ENCODE assay signal across 1 cellular context in the genomic region with DNA sequence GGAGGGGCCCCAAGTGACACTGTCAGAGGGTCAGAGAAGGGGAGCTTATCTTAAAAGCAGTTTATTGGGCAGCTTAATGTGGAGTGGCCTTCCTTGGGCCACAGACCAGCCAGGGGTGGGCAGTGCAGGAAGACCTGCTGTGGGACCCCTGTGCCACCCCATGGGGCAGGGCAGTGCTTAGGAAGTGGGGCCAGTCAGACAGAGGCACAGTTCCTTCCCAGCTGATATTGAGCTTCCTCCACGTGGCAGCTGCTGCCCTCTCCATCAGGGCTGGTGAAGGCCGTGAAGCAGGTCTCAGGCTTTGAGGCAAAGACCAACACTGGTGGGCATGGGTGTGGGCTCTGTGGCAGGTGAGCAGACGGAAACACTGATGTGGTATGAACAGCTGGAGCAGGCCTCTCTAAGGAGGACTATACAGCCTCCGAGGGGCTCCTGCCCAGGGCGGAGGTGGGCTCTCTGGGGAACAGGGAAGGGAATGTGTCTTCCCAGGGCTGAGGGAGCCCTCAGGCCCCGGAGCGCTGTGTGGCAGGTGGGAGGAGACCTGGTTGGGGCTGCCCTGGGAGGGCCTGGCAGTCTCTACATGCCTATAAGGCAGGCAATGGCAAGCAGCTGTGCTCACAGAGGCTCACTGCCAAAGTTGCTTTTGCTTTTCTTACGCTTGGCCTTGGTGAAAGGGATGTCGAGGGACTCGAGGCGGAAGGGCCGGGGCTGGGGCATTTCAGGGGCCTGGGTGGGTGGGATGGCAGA.
TF ChIP-seq lines count a peak whose summit lies in the region.

No MANE protein-coding gene starts in this region.

TF ChIP-seq in endothelial cell of umbilical vein, 7 proteins besides CTCF, POLR2A, EP300 and RAD21:
- no peak for TF ChIP-seq POLR2AphosphoS5 (IDR thresholded peaks at IDR 0.05; ENCODE audit: insufficient read depth, low read depth, low read length)
- TF ChIP-seq, protein P1, sequence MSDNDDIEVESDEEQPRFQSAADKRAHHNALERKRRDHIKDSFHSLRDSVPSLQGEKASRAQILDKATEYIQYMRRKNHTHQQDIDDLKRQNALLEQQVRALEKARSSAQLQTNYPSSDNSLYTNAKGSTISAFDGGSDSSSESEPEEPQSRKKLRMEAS (IDR thresholded peaks at IDR 0.05; ENCODE audit: insufficient read depth, insufficient read length): no peak
- no peak for TF ChIP-seq EZH2 (IDR thresholded peaks at IDR 0.05; ENCODE audit: borderline replicate concordance, low read depth, low read length, severe bottlenecking)
- no peak for TF ChIP-seq JUN (IDR thresholded peaks at IDR 0.05; ENCODE audit: borderline replicate concordance, insufficient read depth, insufficient read length, low read depth)
- TF ChIP-seq FOS (IDR thresholded peaks at IDR 0.05; ENCODE audit: borderline replicate concordance, insufficient read depth, low read length): no peak
- TF ChIP-seq MYC (IDR thresholded peaks at IDR 0.05; ENCODE audit: low read depth, low read length): no peak
- no peak for TF ChIP-seq GATA2 (IDR thresholded peaks at IDR 0.05; ENCODE audit: insufficient read depth, insufficient read length, low read depth, low read length)
